ENCODE assay signal across 8 cellular contexts in the genomic region with DNA sequence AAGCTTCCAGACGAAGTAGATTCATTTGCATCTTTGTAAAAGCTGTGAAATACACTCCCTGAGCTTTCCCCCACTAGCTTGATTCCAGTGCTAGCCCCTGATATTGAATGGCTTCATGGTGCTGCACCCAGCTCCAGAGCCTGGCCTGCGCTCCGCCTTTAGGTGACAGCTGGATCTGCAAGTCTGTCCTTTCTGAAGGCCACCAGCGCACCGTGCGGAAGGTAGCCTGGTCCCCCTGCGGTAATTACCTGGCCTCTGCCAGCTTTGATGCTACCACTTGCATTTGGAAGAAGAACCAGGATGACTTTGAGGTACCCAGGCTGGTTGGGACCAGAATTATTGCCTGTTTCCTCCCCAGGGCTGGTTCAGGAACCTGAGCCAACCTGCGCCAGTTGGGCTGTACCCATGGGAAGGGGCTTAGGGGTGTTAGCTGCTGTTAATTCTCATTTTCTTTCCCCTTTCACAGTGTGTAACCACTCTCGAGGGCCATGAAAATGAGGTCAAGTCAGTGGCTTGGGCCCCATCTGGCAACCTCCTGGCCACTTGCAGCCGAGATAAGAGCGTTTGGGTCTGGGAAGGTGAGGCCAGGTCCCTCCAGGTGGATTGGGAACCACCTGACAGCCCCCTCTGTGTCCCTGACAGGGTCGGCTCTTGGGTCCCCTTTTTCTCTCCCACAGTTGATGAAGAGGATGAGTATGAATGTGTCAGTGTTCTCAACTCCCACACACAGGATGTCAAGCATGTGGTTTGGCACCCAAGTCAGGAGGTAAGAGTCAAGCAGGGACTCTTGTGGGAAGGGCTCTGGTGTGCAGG. TPM values are rescaled to one million over a fixed set of nuclear protein-coding genes. Genes with fewer than 3 reads are reported as not detected.
A peak's percentile ranks its signal among the peaks of the same experiment; 100 is the strongest.
DNase-seq lines count a peak whose midpoint lies in the region; ATAC-seq and TF ChIP-seq lines count a peak whose summit lies in the region.

No MANE protein-coding gene starts in this region.

- H3K36me3 ChIP-seq in left ventricle myocardium inferior: peaks cover 66% of the 10 kb centered on the region

- intact Hi-C loops in left ventricle myocardium inferior (cut with micrococcal nuclease): no loop called here
- intact Hi-C loops in left ventricle myocardium superior (cut with micrococcal nuclease): no loop called here

- H3K9me3 Mint-ChIP-seq in glutamatergic neuron (ENCODE audit: unreplicated experiment): peaks cover 4% of the 10 kb centered on the region

- DNase-seq in left ventricle myocardium inferior (no peak), left ventricle myocardium superior (no peak), NOMO-1 (lab: John Stamatoyannopoulos, UW; ENCODE audit: unreplicated experiment in 2 of 2) (peak; percentile 23 to 37), activated T-helper 1 cell treated with Interleukin-2 at 50 U/mL for 16 hours (ENCODE audit: low read depth) (peak; percentile 13), glutamatergic neuron (peak; percentile 68)
- DNase-seq in stimulated activated CD4-positive, alpha-beta T cell treated with anti-CD3 and anti-CD28 coated beads, Interleukin-1b, Interleukin-23, amount 100 ng/mL, for 48 hours: peak; percentile 72

- ATAC-seq in left ventricle myocardium superior: no peak
- no peak for ATAC-seq in HG03196 (IDR thresholded peaks at IDR 0.05; ENCODE audit: unreplicated experiment)
- ATAC-seq in HG03521 (IDR thresholded peaks at IDR 0.05; ENCODE audit: unreplicated experiment): no peak

- peaks cover 13% of the 10 kb centered on the region for H3K4me1 Mint-ChIP-seq in glutamatergic neuron (ENCODE audit: low read depth, unreplicated experiment)

- no peaks in the 10 kb centered on the region for H3K36me3 Mint-ChIP-seq in glutamatergic neuron (ENCODE audit: unreplicated experiment)

- no peaks in the 10 kb centered on the region for H3K27me3 ChIP-seq in left ventricle myocardium inferior (ENCODE audit: low read depth)

- H3K4me3 ChIP-seq in left ventricle myocardium inferior: peak overlapping the region; percentile 97

- H3K9me3 ChIP-seq in left ventricle myocardium inferior (replicated peaks): no peaks in the 10 kb centered on the region

- peak overlapping the region; percentile 82 for H3K4me3 Mint-ChIP-seq in glutamatergic neuron (ENCODE audit: unreplicated experiment)

- H3K4me1 ChIP-seq in left ventricle myocardium inferior: peaks cover 52% of the 10 kb centered on the region

- no peak overlapping the region for H3K27ac Mint-ChIP-seq in glutamatergic neuron (ENCODE audit: unreplicated experiment)

- H3K27me3 Mint-ChIP-seq in glutamatergic neuron (ENCODE audit: unreplicated experiment): no peaks in the 10 kb centered on the region

- TF ChIP-seq CTCF in left ventricle myocardium inferior (IDR thresholded peaks at IDR 0.05; ENCODE audit: borderline replicate concordance) (no peak), glutamatergic neuron (IDR thresholded peaks at IDR 0.05; ENCODE audit: partially characterized antibody, unreplicated experiment) (peak; percentile 39)

- H3K27ac ChIP-seq in left ventricle myocardium inferior (replicated peaks): no peak overlapping the region

RNA-seq across cellular contexts. Expression of a gene that starts 1.3 kb away (rescaled TPM):
- total RNA-seq in left ventricle myocardium inferior: 68.6 TPM
- total RNA-seq in left ventricle myocardium superior: 63.1 TPM
- 68.1 TPM for total RNA-seq in glutamatergic neuron (ENCODE audit: unreplicated experiment)

RNA-seq across cellular contexts. Expression of a gene that starts 1.6 kb away (rescaled TPM):
- total RNA-seq in left ventricle myocardium inferior (85.7 TPM), left ventricle myocardium superior (71.2 TPM), glutamatergic neuron (ENCODE audit: unreplicated experiment) (32.5 TPM)

RNA-seq across cellular contexts. Expression of a gene that starts 38.0 kb away (rescaled TPM):
- total RNA-seq in left ventricle myocardium inferior (54.8 TPM), left ventricle myocardium superior (55.3 TPM), glutamatergic neuron (ENCODE audit: unreplicated experiment) (136 TPM)

RNA-seq across cellular contexts. Expression of a gene that starts 57.8 kb away (rescaled TPM):
- total RNA-seq in left ventricle myocardium inferior (0.47 TPM), left ventricle myocardium superior (1.3 TPM), glutamatergic neuron (ENCODE audit: unreplicated experiment) (0.56 TPM)

RNA-seq across cellular contexts. Expression of a gene that starts 58.7 kb away (rescaled TPM):
- 174 TPM for total RNA-seq in left ventricle myocardium inferior
- total RNA-seq in left ventricle myocardium superior: 214 TPM
- total RNA-seq in glutamatergic neuron (ENCODE audit: unreplicated experiment): 100 TPM

Comparison
In these comparisons a context has a peak if more than half of its experiments do, and no peak if none do; other contexts are left out.
1. DNase-seq: peak in NOMO-1 (2 of 2), activated T-helper 1 cell treated with Interleukin-2 at 50 U/mL for 16 hours (single experiment), glutamatergic neuron (single experiment) and stimulated activated CD4-positive, alpha-beta T cell treated with anti-CD3 and anti-CD28 coated beads, Interleukin-1b, Interleukin-23, amount 100 ng/mL, for 48 hours (single experiment); none in left ventricle myocardium inferior (single experiment) and left ventricle myocardium superior (single experiment).